Comparison of ENCODE assay signal across 8 cellular contexts in the genomic region with DNA sequence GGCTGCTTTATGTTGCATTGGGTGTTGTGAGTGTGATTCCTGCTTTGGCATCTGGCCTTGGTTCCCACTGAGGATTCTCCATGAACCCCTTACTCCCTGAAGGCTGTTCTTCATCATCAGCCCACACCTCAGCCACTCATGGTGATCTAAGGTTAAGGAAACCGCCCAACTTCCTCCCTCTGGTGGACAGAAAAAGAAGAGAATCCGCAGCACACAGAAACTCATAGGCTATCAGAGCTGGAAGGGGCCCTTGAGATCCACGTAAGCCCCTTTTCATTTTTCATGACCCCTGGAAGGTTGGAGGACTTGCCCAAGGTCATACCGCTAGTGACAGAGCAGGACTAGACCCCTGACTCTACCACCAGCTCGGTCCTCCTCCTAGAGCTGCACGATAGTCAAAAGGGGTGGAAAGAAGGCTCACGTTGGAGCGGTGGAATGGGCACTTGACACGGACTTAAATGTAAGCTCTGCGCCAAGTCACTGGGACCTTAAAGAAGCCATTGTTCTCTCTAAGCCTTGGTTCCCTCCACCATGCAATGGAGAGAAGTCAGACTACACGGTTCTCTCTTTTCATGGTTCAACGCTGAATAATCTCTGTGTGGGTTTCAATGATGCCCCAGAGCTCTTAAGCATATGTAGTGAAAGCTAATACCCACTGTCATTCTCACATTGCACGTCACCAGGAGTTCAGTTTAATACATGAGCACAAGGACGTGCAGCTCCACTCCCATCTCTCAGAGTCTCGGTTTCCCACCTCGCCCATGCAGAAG.
DNase-seq lines count a peak whose midpoint lies in the region; FAIRE-seq and TF ChIP-seq lines count a peak whose summit lies in the region.

No MANE protein-coding gene starts in this region.

- H3K23ac ChIP-seq in mesenchymal stem cell (ENCODE audit: low read length in 2 of 2) = no peak overlapping the region

- no peak overlapping the region for H2AFZ ChIP-seq in mesenchymal stem cell (ENCODE audit: low read depth, low read length)

- H2BK120ac ChIP-seq in mesenchymal stem cell (ENCODE audit: low read depth, low read length) = no peak overlapping the region

- no peaks in the 10 kb centered on the region for H3K9me3 Mint-ChIP-seq in activated naive CD4-positive, alpha-beta T cell treated with anti-CD3 and anti-CD28 coated beads, Interleukin-2, amount 10 ng/mL, durations not matched to agents 7 days and 5 days

- no peak overlapping the region for H2BK15ac ChIP-seq in mesenchymal stem cell (ENCODE audit: low read depth, poor library complexity, severe bottlenecking)

- H3K36me3 Mint-ChIP-seq in activated naive CD4-positive, alpha-beta T cell treated with anti-CD3 and anti-CD28 coated beads, Interleukin-2, amount 10 ng/mL, durations not matched to agents 7 days and 5 days = peaks cover 2% of the 10 kb centered on the region

- no peak overlapping the region for H2BK12ac ChIP-seq in mesenchymal stem cell (ENCODE audit: low read length in 2 of 2)

- peak; percentile 26 for DNase-seq in stimulated activated CD4-positive, alpha-beta T cell treated with anti-CD3 and anti-CD28 coated beads, Interleukin-1b, Interleukin-23, amount 100 ng/mL, for 48 hours
- DNase-seq in stimulated activated CD4-positive, alpha-beta T cell treated with anti-CD3 and anti-CD28 coated beads, Interleukin-12 subunit alpha, Interleukin-12 subunit beta, amount 100 ng/mL, for 4 hours = no peak
- DNase-seq in NCI-H526 (lab: John Stamatoyannopoulos, UW) (peak; percentile 69 to 87), mesenchymal stem cell (peak; percentile 34), GM03348 (ENCODE audit: low spot score) (no peak), H54 (ENCODE audit: insufficient read length, low spot score) (no peak), kidney glomerular epithelial cell (lab: John Stamatoyannopoulos, UW) (no peak)
- DNase-seq in activated naive CD4-positive, alpha-beta T cell treated with anti-CD3 and anti-CD28 coated beads, Interleukin-2, amount 10 ng/mL, durations not matched to agents 7 days and 5 days = peak; percentile 50

- H2AK5ac ChIP-seq in mesenchymal stem cell (ENCODE audit: low read length, severe bottlenecking) = no peak overlapping the region

- no peak overlapping the region for H3K4me2 ChIP-seq in mesenchymal stem cell (ENCODE audit: low read length, poor library complexity, severe bottlenecking)

- no peak overlapping the region for H4K91ac ChIP-seq in mesenchymal stem cell (ENCODE audit: low read length)

- no peak overlapping the region for H2BK5ac ChIP-seq in mesenchymal stem cell (ENCODE audit: low read depth, low read length, poor library complexity, severe bottlenecking)

- no peak for TF ChIP-seq POLR2A in H54 (IDR thresholded peaks at IDR 0.05; ENCODE audit: low read depth, low read length)

- H3K27ac ChIP-seq in mesenchymal stem cell (ENCODE audit: low read length, poor library complexity, severe bottlenecking) = no peak overlapping the region

- H3K4me1 ChIP-seq in mesenchymal stem cell (ENCODE audit: control insufficient read depth, insufficient read depth, low read depth, low read length) = no peaks in the 10 kb centered on the region

- no peak overlapping the region for H3K4me3 Mint-ChIP-seq in activated naive CD4-positive, alpha-beta T cell treated with anti-CD3 and anti-CD28 coated beads, Interleukin-2, amount 10 ng/mL, durations not matched to agents 7 days and 5 days

- peaks cover 25% of the 10 kb centered on the region for H3K79me1 ChIP-seq in mesenchymal stem cell (replicated peaks; ENCODE audit: low read length, poor library complexity, severe bottlenecking)

- H3K27me3 ChIP-seq in mesenchymal stem cell (ENCODE audit: control insufficient read depth in 1 of 2, insufficient read depth in 1 of 2, low read length in 2 of 2) = no peaks in the 10 kb centered on the region

- H3K27me3 Mint-ChIP-seq in activated naive CD4-positive, alpha-beta T cell treated with anti-CD3 and anti-CD28 coated beads, Interleukin-2, amount 10 ng/mL, durations not matched to agents 7 days and 5 days = peaks cover 7% of the 10 kb centered on the region

- CTCF ChIA-PET in activated naive CD4-positive, alpha-beta T cell treated with anti-CD3 and anti-CD28 coated beads, Interleukin-2, amount 10 ng/mL, durations not matched to agents 7 days and 5 days (lab: Charles Lee) = interaction anchor here (0.7 to 7.3 kb wide), 31 partner anchors 10 to 1214 kb away, joined by 3 to 97 read pairs (median 8); partner anchors contain the start of gene UBASH3B

- FAIRE-seq in H54 (lab: Jason Lieb, UNC) = no peak

- H3K4me1 Mint-ChIP-seq in activated naive CD4-positive, alpha-beta T cell treated with anti-CD3 and anti-CD28 coated beads, Interleukin-2, amount 10 ng/mL, durations not matched to agents 7 days and 5 days = peaks cover 39% of the 10 kb centered on the region

- H3K14ac ChIP-seq in mesenchymal stem cell (ENCODE audit: low read length in 2 of 2) = no peak overlapping the region

- H3K27ac Mint-ChIP-seq in activated naive CD4-positive, alpha-beta T cell treated with anti-CD3 and anti-CD28 coated beads, Interleukin-2, amount 10 ng/mL, durations not matched to agents 7 days and 5 days = no peak overlapping the region

- no peaks in the 10 kb centered on the region for H3K9me3 ChIP-seq in mesenchymal stem cell (ENCODE audit: control insufficient read depth, low read length)

- no peak overlapping the region for H3K4ac ChIP-seq in mesenchymal stem cell (ENCODE audit: low read depth in 1 of 2, low read length in 2 of 2)

- WGBS in mesenchymal stem cell = 93% methylated on average over 16 of the region's 16 CpGs

- no peaks in the 10 kb centered on the region for H3K36me3 ChIP-seq in mesenchymal stem cell (ENCODE audit: control insufficient read depth in 1 of 2, insufficient read depth in 2 of 2, low read depth in 1 of 2, low read length in 2 of 2)

- no peak overlapping the region for H4K8ac ChIP-seq in mesenchymal stem cell (ENCODE audit: low read length)

- H3K9ac ChIP-seq in mesenchymal stem cell (ENCODE audit: low read length) = no peak overlapping the region

- H3K18ac ChIP-seq in mesenchymal stem cell (ENCODE audit: low read depth in 1 of 2, low read length in 2 of 2) = peak overlapping the region in 1 of 2 experiments; percentile 51

- H3K4me3 ChIP-seq in mesenchymal stem cell (ENCODE audit: insufficient read depth in 1 of 2, low read depth in 1 of 2, low read length in 2 of 2) = no peak overlapping the region

Comparison
In these comparisons a context has a peak if more than half of its experiments do, and no peak if none do; other contexts are left out.
1. DNase-seq: peak in stimulated activated CD4-positive, alpha-beta T cell treated with anti-CD3 and anti-CD28 coated beads, Interleukin-1b, Interleukin-23, amount 100 ng/mL, for 48 hours (single experiment), NCI-H526 (2 of 2), activated naive CD4-positive, alpha-beta T cell treated with anti-CD3 and anti-CD28 coated beads, Interleukin-2, amount 10 ng/mL, durations not matched to agents 7 days and 5 days (single experiment) and mesenchymal stem cell (single experiment); none in stimulated activated CD4-positive, alpha-beta T cell treated with anti-CD3 and anti-CD28 coated beads, Interleukin-12 subunit alpha, Interleukin-12 subunit beta, amount 100 ng/mL, for 4 hours (single experiment), GM03348 (single experiment), H54 (single experiment) and kidney glomerular epithelial cell (single experiment).